ENCODE assay signal across 8 cellular contexts in the genomic region with DNA sequence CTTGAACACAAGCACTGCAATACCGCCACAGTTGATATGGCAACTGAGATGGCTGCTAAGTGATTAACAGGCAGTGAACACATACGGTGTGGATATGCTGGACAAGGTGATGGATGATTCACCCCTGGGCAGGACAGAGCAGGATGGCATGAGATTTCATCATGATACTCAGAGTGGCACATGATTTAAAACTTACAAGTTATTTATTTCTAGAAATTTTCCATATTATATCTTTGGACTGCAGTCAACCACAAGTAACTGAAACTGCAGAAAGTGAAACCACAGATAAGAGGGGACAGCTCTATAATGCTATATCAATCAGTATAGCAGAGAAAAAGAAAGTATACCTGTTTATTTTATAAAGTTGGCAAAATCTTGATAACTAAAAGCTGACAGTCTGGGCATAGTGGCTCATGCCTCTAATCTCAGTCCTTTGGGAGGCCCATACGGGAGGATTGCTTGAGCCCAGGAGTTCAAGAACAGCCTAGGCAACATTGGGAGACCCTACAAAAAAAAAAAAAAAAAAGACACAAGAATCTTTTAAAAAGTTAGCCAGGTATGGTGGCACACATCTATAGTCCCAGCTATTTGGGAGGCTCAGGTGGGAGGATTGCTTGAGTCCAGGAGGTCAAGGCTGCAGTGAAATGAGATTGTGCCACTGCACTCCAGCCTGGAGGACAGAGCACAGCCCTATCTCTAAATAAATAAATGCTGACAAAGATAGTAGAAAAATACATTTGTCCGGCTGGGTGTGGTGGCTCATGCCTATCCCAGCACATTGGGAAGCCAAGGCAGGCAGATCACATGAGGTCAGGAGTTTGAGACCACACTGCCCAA. TPM values are rescaled to one million over a fixed set of nuclear protein-coding genes. Genes with fewer than 3 reads are reported as not detected.
DNase-seq lines count a peak whose midpoint lies in the region; ATAC-seq and TF ChIP-seq lines count a peak whose summit lies in the region.

No MANE protein-coding gene starts in this region.

- peak; percentile 81 for ATAC-seq in activated CD8-positive, alpha-beta T cell treated with anti-CD3 and anti-CD28 coated beads, Interleukin-2, amount 10 ng/mL, durations not matched to agents 7 days and 5 days
- peak; percentile 32 to 94 (median 62) for ATAC-seq in right lobe of liver
- ATAC-seq in HG02884 (IDR thresholded peaks at IDR 0.05; ENCODE audit: unreplicated experiment) = no peak
- no peak for ATAC-seq in HG02623 (IDR thresholded peaks at IDR 0.05; ENCODE audit: unreplicated experiment)

- H3K4me1 ChIP-seq in right lobe of liver = peaks cover 0 to 16% (median 5%) of the 10 kb centered on the region in 4 donors
- H3K4me1 ChIP-seq in colonic mucosa = no peaks in the 10 kb centered on the region

- H3K9ac ChIP-seq in colonic mucosa (ENCODE audit: low read depth in 2 of 2, low read length in 2 of 2) = no peak overlapping the region

- H3K9me3 ChIP-seq in right lobe of liver (no peaks in the 10 kb centered on the region), colonic mucosa (no peaks in the 10 kb centered on the region)

- 25% methylated on average over 4 of the region's 4 CpGs for WGBS in right lobe of liver (ENCODE audit: insufficient coverage, low coverage, low lambda C conversion rate, missing lambda C conversion rate)

- DNase-seq in DMS53 treated with DMSO at 0.1 percent for 48 hours (lab: John Stamatoyannopoulos, UW; ENCODE audit: unreplicated experiment) (peak; percentile 36), HT1080 (ENCODE audit: low read depth) (peak; percentile 82), right lobe of liver (no peak), posterior cingulate gyrus (no peak), colonic mucosa (no peak)
- peak; percentile 28 for DNase-seq in activated CD8-positive, alpha-beta T cell treated with anti-CD3 and anti-CD28 coated beads, Interleukin-2, amount 10 ng/mL, durations not matched to agents 7 days and 5 days

- no peaks in the 10 kb centered on the region for H3K27me3 Mint-ChIP-seq in activated CD8-positive, alpha-beta T cell treated with anti-CD3 and anti-CD28 coated beads, Interleukin-2, amount 10 ng/mL, durations not matched to agents 7 days and 5 days (ENCODE audit: low read depth)

- H3K36me3 ChIP-seq in right lobe of liver = no peaks in the 10 kb centered on the region
- H3K36me3 ChIP-seq in colonic mucosa = no peaks in the 10 kb centered on the region

- H3K27me3 ChIP-seq in right lobe of liver = no peaks in the 10 kb centered on the region
- H3K27me3 ChIP-seq in colonic mucosa = no peaks in the 10 kb centered on the region

- H3K27ac ChIP-seq in right lobe of liver (peak overlapping the region in 1 of 3 donors; percentile 44), colonic mucosa (no peak overlapping the region)

- TF ChIP-seq CTCF in right lobe of liver (IDR thresholded peaks at IDR 0.05) (no peak), colonic mucosa (IDR thresholded peaks at IDR 0.05) (no peak)

- CTCF ChIA-PET in activated CD8-positive, alpha-beta T cell treated with anti-CD3 and anti-CD28 coated beads, Interleukin-2, amount 10 ng/mL, durations not matched to agents 7 days and 5 days (lab: Charles Lee) = no interaction called here

- peaks cover 13% of the 10 kb centered on the region for H3K4me1 Mint-ChIP-seq in activated CD8-positive, alpha-beta T cell treated with anti-CD3 and anti-CD28 coated beads, Interleukin-2, amount 10 ng/mL, durations not matched to agents 7 days and 5 days (ENCODE audit: low read depth)

- no peaks in the 10 kb centered on the region for H3K36me3 Mint-ChIP-seq in activated CD8-positive, alpha-beta T cell treated with anti-CD3 and anti-CD28 coated beads, Interleukin-2, amount 10 ng/mL, durations not matched to agents 7 days and 5 days (ENCODE audit: low read depth)

- H3K4me3 ChIP-seq in right lobe of liver (no peak overlapping the region), colonic mucosa (no peak overlapping the region)

- peak overlapping the region; percentile 69 for H3K27ac Mint-ChIP-seq in activated CD8-positive, alpha-beta T cell treated with anti-CD3 and anti-CD28 coated beads, Interleukin-2, amount 10 ng/mL, durations not matched to agents 7 days and 5 days

- POLR2A ChIA-PET in activated CD8-positive, alpha-beta T cell treated with anti-CD3 and anti-CD28 coated beads, Interleukin-2, amount 10 ng/mL, durations not matched to agents 7 days and 5 days (lab: Charles Lee) = interaction anchor here (1.0 kb wide), 1 partner anchor 89 kb away, joined by 3 read pairs; no protein-coding TSS in a partner anchor

- intact Hi-C loops in right lobe of liver (cut with DNase I) (no loop called here), posterior cingulate gyrus (cut with DNase I) (no loop called here), colonic mucosa (cut with DNase I) (no loop called here)

- H3K9me3 Mint-ChIP-seq in activated CD8-positive, alpha-beta T cell treated with anti-CD3 and anti-CD28 coated beads, Interleukin-2, amount 10 ng/mL, durations not matched to agents 7 days and 5 days (ENCODE audit: insufficient read depth) = no peaks in the 10 kb centered on the region

- no peak for TF ChIP-seq POLR2A in right lobe of liver (IDR thresholded peaks at IDR 0.05)

- H3K4me3 Mint-ChIP-seq in activated CD8-positive, alpha-beta T cell treated with anti-CD3 and anti-CD28 coated beads, Interleukin-2, amount 10 ng/mL, durations not matched to agents 7 days and 5 days = peak overlapping the region; percentile 49

RNA-seq across cellular contexts. Expression of a gene that starts 48.1 kb away (rescaled TPM):
- total RNA-seq in HT1080 (2014; rRNA removed; shearing (Covaris generic)) = 9.4 and 15.6 TPM in 2 replicates
- 21.3 and 26.0 TPM in 2 replicates for polyA plus RNA-seq in HT1080 (2015; cell fraction: cytosol; rRNA removed)
- polyA plus RNA-seq in HT1080 (2015; cell fraction: nucleus; rRNA removed) = 23.5 and 23.8 TPM in 2 replicates
- total RNA-seq in activated CD8-positive, alpha-beta T cell treated with anti-CD3 and anti-CD28 coated beads, Interleukin-2, amount 10 ng/mL, durations not matched to agents 7 days and 5 days = 10 to 100 TPM; 29.4 to 30.8 TPM
- total RNA-seq in right lobe of liver = 10 to 100 TPM; 16.1 to 25.8 (median 23.3) TPM
- 10 to 100 TPM; 43.1 to 49.8 TPM for total RNA-seq in colonic mucosa

Comparison
In these comparisons a context has a peak if more than half of its experiments do, and no peak if none do; other contexts are left out.
1. DNase-seq: peak in DMS53 treated with DMSO at 0.1 percent for 48 hours (single experiment), HT1080 (single experiment) and activated CD8-positive, alpha-beta T cell treated with anti-CD3 and anti-CD28 coated beads, Interleukin-2, amount 10 ng/mL, durations not matched to agents 7 days and 5 days (single experiment); none in right lobe of liver (0 of 3), posterior cingulate gyrus (0 of 10) and colonic mucosa (single experiment).
2. ATAC-seq: peak in activated CD8-positive, alpha-beta T cell treated with anti-CD3 and anti-CD28 coated beads, Interleukin-2, amount 10 ng/mL, durations not matched to agents 7 days and 5 days (single experiment) and right lobe of liver (4 of 4); none in HG02884 (single experiment) and HG02623 (single experiment).